1 cellular context compared by ENCODE assay signal in genomic region chr19:1469936-1470863, GRCh38.
TF ChIP-seq lines count a peak whose summit lies in the region.

No MANE protein-coding gene starts in this region.

TF ChIP-seq in SK-N-SH, 30 proteins besides CTCF, POLR2A, EP300 and RAD21 (continued from another document):
- no peak for TF ChIP-seq IRF3 (IDR thresholded peaks at IDR 0.05; ENCODE audit: low read depth, low read length)
- TF ChIP-seq, protein P1, sequence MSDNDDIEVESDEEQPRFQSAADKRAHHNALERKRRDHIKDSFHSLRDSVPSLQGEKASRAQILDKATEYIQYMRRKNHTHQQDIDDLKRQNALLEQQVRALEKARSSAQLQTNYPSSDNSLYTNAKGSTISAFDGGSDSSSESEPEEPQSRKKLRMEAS (IDR thresholded peaks at IDR 0.05; ENCODE audit: low read depth), result no peak
